Comparison of ENCODE assay signal across 8 cellular contexts in the genomic region with DNA sequence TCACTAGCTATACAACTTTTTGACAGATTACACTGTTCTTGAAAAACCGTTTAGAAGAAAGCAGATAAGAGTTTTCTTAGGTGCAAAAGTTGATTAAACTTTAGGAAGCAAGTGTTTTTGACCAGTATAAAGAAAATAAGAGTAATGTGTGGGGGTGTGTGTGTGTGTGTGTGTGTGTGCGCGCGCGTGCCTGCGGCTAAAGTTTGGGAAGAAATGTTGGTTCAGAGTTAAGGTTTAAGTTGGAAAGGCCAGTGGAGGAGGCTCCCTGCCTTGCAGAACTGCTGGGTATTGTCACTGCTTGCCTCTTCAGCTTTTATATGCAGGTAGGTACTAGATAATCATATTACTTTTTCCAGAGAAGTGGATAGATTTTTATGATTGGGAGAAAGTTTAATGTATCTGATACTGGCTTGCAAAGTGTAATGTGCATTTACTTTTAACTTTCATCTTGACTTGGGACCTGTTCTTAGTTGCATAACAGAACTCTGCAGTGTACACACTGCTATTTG. TPM values are rescaled to one million over a fixed set of nuclear protein-coding genes. Genes with fewer than 3 reads are reported as not detected.
A peak's percentile ranks its signal among the peaks of the same experiment; 100 is the strongest.
DNase-seq lines count a peak whose midpoint lies in the region; ATAC-seq and TF ChIP-seq lines count a peak whose summit lies in the region.

No MANE protein-coding gene starts in this region.

- H3K4me1 Mint-ChIP-seq in endodermal cell = peaks cover 29% of the 10 kb centered on the region

- no peaks in the 10 kb centered on the region; the same call in 1 of the 2 replicates for H3K9me3 ChIP-seq in PC-9 (ENCODE audit: insufficient read depth, low read depth)
- H3K9me3 ChIP-seq in endodermal cell (ENCODE audit: control insufficient read depth, low read length) = peaks cover 20% of the 10 kb centered on the region

- no peak overlapping the region for H3K27ac ChIP-seq in PC-9
- H3K27ac ChIP-seq in endodermal cell (ENCODE audit: low read depth, low read length) = no peak overlapping the region

- H3K27me3 Mint-ChIP-seq in endodermal cell (ENCODE audit: insufficient read depth) = peaks cover 9% of the 10 kb centered on the region

- CTCF ChIA-PET in PC-9 (lab: Charles Lee) = interaction anchor here (1.6 kb wide), 1 partner anchor 35 kb away, joined by 7 read pairs; no protein-coding TSS in a partner anchor

- ATAC-seq in GM19463 (IDR thresholded peaks at IDR 0.05; ENCODE audit: unreplicated experiment) (no peak), GM19324 (IDR thresholded peaks at IDR 0.05; ENCODE audit: low FRiP score, unreplicated experiment) (no peak), GM19467 (IDR thresholded peaks at IDR 0.05; ENCODE audit: unreplicated experiment) (no peak)

- TF ChIP-seq CTCF in PC-9 (conservative IDR thresholded peaks at IDR 0.05) = no peak
- no peak for TF ChIP-seq CTCF in endodermal cell (conservative IDR thresholded peaks at IDR 0.05)

- H3K4me1 ChIP-seq in PC-9 (replicated peaks; ENCODE audit: insufficient read depth) = peaks cover 22% of the 10 kb centered on the region
- peaks cover 8% of the 10 kb centered on the region for H3K4me1 ChIP-seq in endodermal cell (ENCODE audit: control insufficient read depth, insufficient read depth, low read length)

- H3K9me2 ChIP-seq in PC-9 (ENCODE audit: insufficient read depth) = no peaks in the 10 kb centered on the region

- peak overlapping the region; percentile 81 for H3K4me2 ChIP-seq in PC-9

- H3K36me3 ChIP-seq in PC-9 (ENCODE audit: low read depth) (no peaks in the 10 kb centered on the region), endodermal cell (ENCODE audit: control insufficient read depth, insufficient read depth, low read length) (no peaks in the 10 kb centered on the region)

- no TSS peak for BruUV-seq in PC-9 (replicated peaks; lab: Mats Ljungman, UMichigan)

- WGBS in endodermal cell (ENCODE audit: insufficient coverage in 1 of 2, insufficient read length in 1 of 2), 2 experiments = 49% methylated on average over 6 of the region's 6 CpGs; no CpG with 5 or more reads in 1 of the 2 experiments

- POLR2A ChIA-PET in PC-9 (lab: Charles Lee; ENCODE audit: unreplicated experiment) = no interaction called here

- peak overlapping the region; percentile 73 for H3K4me3 ChIP-seq in PC-9
- peak overlapping the region; percentile 98 for H3K4me3 ChIP-seq in endodermal cell (ENCODE audit: low read length)

- H3K27me3 ChIP-seq in PC-9 (ENCODE audit: insufficient read depth, low read depth) (no peaks in the 10 kb centered on the region), endodermal cell (ENCODE audit: control insufficient read depth, insufficient read depth, low read length, poor library complexity, severe bottlenecking) (no peaks in the 10 kb centered on the region)

- intact Hi-C loops in PC-9 (cut with micrococcal nuclease; ENCODE audit: unreplicated experiment) = no loop called here
- intact Hi-C loops in posterior vena cava (cut with DNase I) = no loop called here

- peaks cover 8% of the 10 kb centered on the region; the same call in 1 of the 2 replicates for H3F3A ChIP-seq in PC-9 (ENCODE audit: insufficient read depth, low read depth)

- H4K20me1 ChIP-seq in PC-9 (ENCODE audit: insufficient read depth) = no peaks in the 10 kb centered on the region

- H3K9ac ChIP-seq in endodermal cell (ENCODE audit: extremely low read depth, low read length, poor library complexity, severe bottlenecking) = peak overlapping the region; percentile 64

- DNase-seq in EH (ENCODE audit: low read depth) = peak; percentile 29
- DNase-seq in PC-9 = no peak
- no peak for DNase-seq in endodermal cell
- peak; percentile 63 for DNase-seq in posterior vena cava (ENCODE audit: low spot score)
- DNase-seq in C1 segment of cervical spinal cord (lab: John Stamatoyannopoulos, UW) = no peak

- H3K4me3 Mint-ChIP-seq in endodermal cell = peak overlapping the region; percentile 70

- H2AFZ ChIP-seq in PC-9 = peak overlapping the region; percentile 84; the same call in 1 of the 2 replicates

- peaks cover 4% of the 10 kb centered on the region for H3K36me3 Mint-ChIP-seq in endodermal cell (ENCODE audit: low read depth)

- H3K9me3 Mint-ChIP-seq in endodermal cell = peaks cover 10% of the 10 kb centered on the region

- peaks cover 21% of the 10 kb centered on the region; the same call in 1 of the 2 replicates for H3K79me2 ChIP-seq in PC-9 (ENCODE audit: low read depth)

- no peak overlapping the region for H3K27ac Mint-ChIP-seq in endodermal cell

RNA-seq across cellular contexts. Expression of gene PIK3R1, which starts 2.0 kb away (rescaled TPM):
- total RNA-seq in PC-9 (2021) (15.1 and 15.9 TPM in 2 replicates), endodermal cell (10 to 100 TPM; 29.8 to 30.2 TPM), posterior vena cava (100 to 1,000 TPM in 1 of 2 donors, 10 to 100 TPM in 1; 65.2 to 172 TPM)
- polyA plus RNA-seq in endodermal cell (2013, experiment 1 of 2) = 29.8 TPM
- 31.2 TPM for polyA plus RNA-seq in endodermal cell (2013, experiment 2 of 2)

Comparison
In these comparisons a context has a peak if more than half of its experiments do, and no peak if none do; other contexts are left out.
1. DNase-seq: peak in EH (single experiment) and posterior vena cava (single experiment); none in PC-9 (0 of 2), endodermal cell (single experiment) and C1 segment of cervical spinal cord (0 of 14).